Comparison of ENCODE assay signal across 21 cellular contexts in genomic region chr5:155193018-155193417, GRCh38.
DNase-seq lines count a peak whose midpoint lies in the region; ATAC-seq and TF ChIP-seq lines count a peak whose summit lies in the region.
"Had no signal": no experiment of that assay in that cellular context is flagged by ENCODE, and none has a peak within 500 bp of the region (broad histone marks: within the 10 kb centered on the region; RNA-seq: fewer than 3 reads in every experiment).

No MANE protein-coding gene starts in this region.

- no peaks in the 10 kb centered on the region for H3K36me3 ChIP-seq in endodermal cell (ENCODE audit: control insufficient read depth, insufficient read depth, low read length)
- H3K36me3 ChIP-seq: cardiac muscle cell had no signal

- WGBS in endodermal cell (ENCODE audit: insufficient coverage in 1 of 2, insufficient read length in 1 of 2), 2 experiments = 86 to 100% methylated on average over 1 to 3 of the region's 3 CpGs

- peak; percentile 72 for DNase-seq in HT-29 (ENCODE audit: low spot score)
- DNase-seq in NCI-H2196 treated with DMSO at 0.1 percent for 48 hours (lab: John Stamatoyannopoulos, UW; ENCODE audit: unreplicated experiment) = peak; percentile 4
- no peak for DNase-seq in endodermal cell
- peak; percentile 30 for DNase-seq in kidney tubule cell (ENCODE audit: low spot score)
- DNase-seq in stimulated activated naive B cell treated with anti-CD40 and anti-IgM and Interleukin-4, amounts not matched to agents 10 μg/mL and 1 μg/mL and 100 μg/mL, for 72 hours = no peak
- DNase-seq in activated CD4-positive, alpha-beta T cell treated with anti-CD3 and anti-CD28 coated beads, Interleukin-2, amount 50 U/mL, for 4 hours = no peak
- DNase-seq in NK-92 treated with Interleukin-12 subunit alpha and Interleukin-12 subunit beta, amount 100 ng/mL, for 24 hours (lab: John Stamatoyannopoulos, UW) = no peak
- DNase-seq: activated CD4-positive, CD25-positive, alpha-beta regulatory T cell treated with anti-CD3 and anti-CD28 coated beads, Interleukin-2, amount 50 U/mL, for 72 hours; activated naive CD4-positive, alpha-beta T cell; activated T-cell treated with anti-CD3 and anti-CD28 coated beads, Interleukin-2, amount 50 U/mL, for 24 hours; amniotic stem cell; COR-L47; dermis blood vessel endothelial cell; kidney; naive thymus-derived CD4-positive, alpha-beta T cell; NCI-H1092; retina; stimulated activated CD4-positive, alpha-beta T cell treated with anti-CD3 and anti-CD28 coated beads, Interleukin-12 subunit alpha, Interleukin-12 subunit beta, amount 100 ng/mL, for 4 hours; T1000 had no signal

- H3K4me3 ChIP-seq in endodermal cell (ENCODE audit: low read length) = no peak overlapping the region
- H3K4me3 ChIP-seq: cardiac muscle cell had no signal

- ATAC-seq in stimulated activated naive B cell treated with anti-CD40 and anti-IgM and Interleukin-4, amounts not matched to agents 10 μg/mL and 1 μg/mL and 100 μg/mL, for 72 hours (replicated peaks) = no peak
- ATAC-seq in HG02981 (IDR thresholded peaks at IDR 0.05; ENCODE audit: unreplicated experiment) = no peak
- ATAC-seq: naive thymus-derived CD4-positive, alpha-beta T cell had no signal

- no peak overlapping the region for H3K9ac ChIP-seq in endodermal cell (ENCODE audit: extremely low read depth, low read length, poor library complexity, severe bottlenecking)

- H3K36me3 Mint-ChIP-seq in endodermal cell (ENCODE audit: low read depth) = no peaks in the 10 kb centered on the region
- no peaks in the 10 kb centered on the region for H3K36me3 Mint-ChIP-seq in stimulated activated naive B cell treated with anti-CD40 and anti-IgM and Interleukin-4, amounts not matched to agents 10 μg/mL and 1 μg/mL and 100 μg/mL, for 72 hours

- H3K27ac ChIP-seq in endodermal cell (ENCODE audit: low read depth, low read length) = no peak overlapping the region

- peak overlapping the region; percentile 56 for H3K27ac Mint-ChIP-seq in endodermal cell
- no peak overlapping the region for H3K27ac Mint-ChIP-seq in stimulated activated naive B cell treated with anti-CD40 and anti-IgM and Interleukin-4, amounts not matched to agents 10 μg/mL and 1 μg/mL and 100 μg/mL, for 72 hours
- H3K27ac Mint-ChIP-seq: activated T-cell treated with anti-CD3 and anti-CD28 coated beads, Interleukin-2, amount 50 U/mL, for 24 hours; naive thymus-derived CD4-positive, alpha-beta T cell had no signal

- no peaks in the 10 kb centered on the region for H3K27me3 ChIP-seq in endodermal cell (ENCODE audit: control insufficient read depth, insufficient read depth, low read length, poor library complexity, severe bottlenecking)
- H3K27me3 ChIP-seq: cardiac muscle cell had no signal

- no peak for TF ChIP-seq CTCF in endodermal cell (conservative IDR thresholded peaks at IDR 0.05)

- H3K4me3 Mint-ChIP-seq in endodermal cell = no peak overlapping the region
- H3K4me3 Mint-ChIP-seq in stimulated activated naive B cell treated with anti-CD40 and anti-IgM and Interleukin-4, amounts not matched to agents 10 μg/mL and 1 μg/mL and 100 μg/mL, for 72 hours = no peak overlapping the region
- H3K4me3 Mint-ChIP-seq: activated T-cell treated with anti-CD3 and anti-CD28 coated beads, Interleukin-2, amount 50 U/mL, for 24 hours; naive thymus-derived CD4-positive, alpha-beta T cell had no signal

- H3K4me1 ChIP-seq in endodermal cell (ENCODE audit: control insufficient read depth, insufficient read depth, low read length) = no peaks in the 10 kb centered on the region

- H3K27me3 Mint-ChIP-seq in endodermal cell (ENCODE audit: insufficient read depth) = no peaks in the 10 kb centered on the region
- peaks cover 4 to 6% of the 10 kb centered on the region in 2 donors for H3K27me3 Mint-ChIP-seq in stimulated activated naive B cell treated with anti-CD40 and anti-IgM and Interleukin-4, amounts not matched to agents 10 μg/mL and 1 μg/mL and 100 μg/mL, for 72 hours

- no peaks in the 10 kb centered on the region for H3K9me3 Mint-ChIP-seq in endodermal cell
- peaks cover 0 to 11% of the 10 kb centered on the region in 2 donors for H3K9me3 Mint-ChIP-seq in stimulated activated naive B cell treated with anti-CD40 and anti-IgM and Interleukin-4, amounts not matched to agents 10 μg/mL and 1 μg/mL and 100 μg/mL, for 72 hours
- H3K9me3 Mint-ChIP-seq: activated T-cell treated with anti-CD3 and anti-CD28 coated beads, Interleukin-2, amount 50 U/mL, for 24 hours had no signal

- H3K9me3 ChIP-seq in endodermal cell (ENCODE audit: control insufficient read depth, low read length) = no peaks in the 10 kb centered on the region

- peaks cover 10% of the 10 kb centered on the region for H3K4me1 Mint-ChIP-seq in endodermal cell
- H3K4me1 Mint-ChIP-seq in stimulated activated naive B cell treated with anti-CD40 and anti-IgM and Interleukin-4, amounts not matched to agents 10 μg/mL and 1 μg/mL and 100 μg/mL, for 72 hours = no peaks in the 10 kb centered on the region
- H3K4me1 Mint-ChIP-seq: naive thymus-derived CD4-positive, alpha-beta T cell had no signal

Comparison
In these comparisons a context has a peak if more than half of its experiments do, and no peak if none do; other contexts are left out.
1. DNase-seq: peak in HT-29 (single experiment), NCI-H2196 treated with DMSO at 0.1 percent for 48 hours (single experiment) and kidney tubule cell (single experiment); none in endodermal cell (single experiment), stimulated activated naive B cell treated with anti-CD40 and anti-IgM and Interleukin-4, amounts not matched to agents 10 μg/mL and 1 μg/mL and 100 μg/mL, for 72 hours (single experiment), activated CD4-positive, alpha-beta T cell treated with anti-CD3 and anti-CD28 coated beads, Interleukin-2, amount 50 U/mL, for 4 hours (0 of 2) and NK-92 treated with Interleukin-12 subunit alpha and Interleukin-12 subunit beta, amount 100 ng/mL, for 24 hours (single experiment).